In genomic region chr4:128025319-128025718, GRCh38 we compare ENCODE assay signal across 25 cellular contexts.
"Had no signal": no experiment of that assay in that cellular context is flagged by ENCODE, and none has a peak within 500 bp of the region (broad histone marks: within the 10 kb centered on the region; RNA-seq: fewer than 3 reads in every experiment).

No MANE protein-coding gene starts in this region.

- DNase-seq: colonic mucosa; cortex of kidney; dermis blood vessel endothelial cell; dorsolateral prefrontal cortex; effector CD4-positive, alpha-beta T cell; effector CD8-positive, alpha-beta T cell; effector memory CD4-positive, alpha-beta T cell; effector memory CD8-positive, alpha-beta T cell; endodermal cell; erythroblast; esophagus squamous epithelium; foreskin fibroblast; foreskin keratinocyte; foreskin melanocyte; gastrocnemius medialis; glutamatergic neuron; head of caudate nucleus; heart left ventricle; heart right ventricle had no signal

- H3K27ac Mint-ChIP-seq: dendritic cell treated with granulocyte-macrophage colony-stimulating factor and Interleukin-4, amounts not matched to agents 40 ng/mL and 50 ng/mL, for 4 days; effector memory CD8-positive, alpha-beta T cell; endodermal cell had no signal

- H3K4me1 Mint-ChIP-seq: endodermal cell had no signal

- H3K4me1 ChIP-seq: colonic mucosa, esophagus muscularis mucosa, esophagus squamous epithelium, foreskin keratinocyte, gastrocnemius medialis, gastroesophageal sphincter, heart left ventricle, heart right ventricle had no signal

- H3K4me3 Mint-ChIP-seq: dendritic cell treated with granulocyte-macrophage colony-stimulating factor and Interleukin-4, amounts not matched to agents 40 ng/mL and 50 ng/mL, for 4 days; effector memory CD8-positive, alpha-beta T cell; endodermal cell had no signal

- H3K9me3 Mint-ChIP-seq: dendritic cell treated with granulocyte-macrophage colony-stimulating factor and Interleukin-4, amounts not matched to agents 40 ng/mL and 50 ng/mL, for 4 days; effector memory CD8-positive, alpha-beta T cell; endodermal cell had no signal

- H3K4me3 ChIP-seq: colonic mucosa, coronary artery, dorsolateral prefrontal cortex, esophagus muscularis mucosa, esophagus squamous epithelium, gastrocnemius medialis, gastroesophageal sphincter, heart left ventricle, heart right ventricle had no signal

- H3K9me3 ChIP-seq: colonic mucosa, esophagus muscularis mucosa, esophagus squamous epithelium, gastroesophageal sphincter, heart left ventricle had no signal

- H3K27me3 ChIP-seq: colonic mucosa, dorsolateral prefrontal cortex, esophagus muscularis mucosa, esophagus squamous epithelium, foreskin keratinocyte, gastrocnemius medialis, gastroesophageal sphincter, heart left ventricle, heart right ventricle had no signal

- H3K27ac ChIP-seq: colonic mucosa, coronary artery, dorsolateral prefrontal cortex, epithelial cell of prostate, esophagus muscularis mucosa, esophagus squamous epithelium, foreskin keratinocyte, gastrocnemius medialis, gastroesophageal sphincter, heart left ventricle, heart right ventricle had no signal

- ATAC-seq: effector memory CD8-positive, alpha-beta T cell; esophagus mucosa; foreskin keratinocyte; gastrocnemius medialis; gastroesophageal sphincter; heart left ventricle; heart right ventricle had no signal

- H3K27me3 Mint-ChIP-seq: dendritic cell treated with granulocyte-macrophage colony-stimulating factor and Interleukin-4, amounts not matched to agents 40 ng/mL and 50 ng/mL, for 4 days; effector memory CD8-positive, alpha-beta T cell had no signal
